ENCODE assay signal across 8 cellular contexts in the genomic region with DNA sequence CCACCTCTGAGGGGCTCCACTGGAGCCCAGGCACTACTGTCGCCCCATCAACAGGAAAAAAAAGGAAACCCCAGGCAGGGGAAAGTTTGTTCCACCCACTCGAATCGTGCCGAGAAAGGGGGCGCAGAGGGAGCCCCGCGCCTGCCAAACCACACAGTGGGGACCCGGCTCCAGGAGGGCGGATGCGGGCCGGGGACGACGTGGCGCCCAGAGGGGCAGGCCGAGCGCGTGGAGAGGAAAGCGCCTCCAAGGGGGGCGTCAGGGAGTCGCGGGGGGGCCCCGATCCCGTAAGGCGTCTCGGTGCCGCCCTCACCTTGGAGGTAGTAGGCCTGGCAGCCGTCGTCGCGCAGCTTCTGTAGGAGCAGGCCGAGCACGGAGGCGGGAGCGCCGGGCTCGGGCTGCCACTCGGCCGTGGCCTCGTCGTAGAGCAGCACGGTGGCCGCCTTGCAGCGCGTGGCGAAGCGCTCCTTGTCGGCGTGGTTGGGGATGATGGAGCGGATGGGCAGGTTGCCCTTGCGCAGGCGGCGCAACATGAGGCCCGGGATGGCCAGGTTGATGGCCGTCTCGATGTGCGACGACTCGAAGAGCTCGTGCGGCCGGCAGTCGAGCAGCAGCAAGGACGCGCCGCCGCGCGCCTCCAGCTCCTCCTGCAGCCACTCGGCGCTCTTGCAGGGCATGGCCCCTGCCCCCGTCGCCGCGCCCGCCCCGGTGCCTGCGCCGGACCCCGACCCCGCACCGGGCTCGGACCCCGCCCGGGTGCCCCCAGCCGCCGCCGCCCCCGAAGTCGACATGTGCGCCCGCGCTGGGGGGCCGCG. TPM values are rescaled to one million over a fixed set of nuclear protein-coding genes. Genes with fewer than 3 reads are reported as not detected.
DNase-seq lines count a peak whose midpoint lies in the region; ATAC-seq and TF ChIP-seq lines count a peak whose summit lies in the region.

No MANE protein-coding gene starts in this region.

- H3K4me3 Mint-ChIP-seq in Calu3 (ENCODE audit: low read depth, unreplicated experiment) = peak overlapping the region; percentile 88
- peak overlapping the region; percentile 87 for H3K4me3 Mint-ChIP-seq in activated CD4-positive, alpha-beta memory T cell treated with anti-CD3 and anti-CD28 coated beads, Interleukin-2, amount 10 ng/mL, durations not matched to agents 7 days and 5 days
- H3K4me3 Mint-ChIP-seq in endodermal cell = peak overlapping the region; percentile 73

- H3K36me3 ChIP-seq in endodermal cell (ENCODE audit: control insufficient read depth, insufficient read depth, low read length) (peaks cover 25% of the 10 kb centered on the region), mucosa of stomach (ENCODE audit: control insufficient read depth, insufficient read depth, low read length) (peaks cover 2% of the 10 kb centered on the region)

- H3K36me3 Mint-ChIP-seq in Calu3 (ENCODE audit: insufficient read depth, unreplicated experiment) (peaks cover 37% of the 10 kb centered on the region), endodermal cell (ENCODE audit: low read depth) (peaks cover 12% of the 10 kb centered on the region)
- peaks cover 37% of the 10 kb centered on the region for H3K36me3 Mint-ChIP-seq in activated CD4-positive, alpha-beta memory T cell treated with anti-CD3 and anti-CD28 coated beads, Interleukin-2, amount 10 ng/mL, durations not matched to agents 7 days and 5 days (ENCODE audit: low read depth)

- H3K9me3 Mint-ChIP-seq in Calu3 (ENCODE audit: low read depth, unreplicated experiment) (no peaks in the 10 kb centered on the region), endodermal cell (no peaks in the 10 kb centered on the region)
- no peaks in the 10 kb centered on the region for H3K9me3 Mint-ChIP-seq in activated CD4-positive, alpha-beta memory T cell treated with anti-CD3 and anti-CD28 coated beads, Interleukin-2, amount 10 ng/mL, durations not matched to agents 7 days and 5 days

- peaks cover 6% of the 10 kb centered on the region for H3K27me3 ChIP-seq in endodermal cell (ENCODE audit: control insufficient read depth, insufficient read depth, low read length, poor library complexity, severe bottlenecking)
- H3K27me3 ChIP-seq in mucosa of stomach (ENCODE audit: control insufficient read depth, insufficient read depth, low read length) = no peaks in the 10 kb centered on the region

- H3K4me3 ChIP-seq in LNCaP clone FGC (ENCODE audit: low read depth, low read length) (peak overlapping the region; percentile 95), endodermal cell (ENCODE audit: low read length) (peak overlapping the region; percentile 86), mucosa of stomach (ENCODE audit: low read length) (peak overlapping the region; percentile 62)

- H3K4me1 ChIP-seq in endodermal cell (ENCODE audit: control insufficient read depth, insufficient read depth, low read length) = peaks cover 3% of the 10 kb centered on the region
- peaks cover 58% of the 10 kb centered on the region for H3K4me1 ChIP-seq in mucosa of stomach (ENCODE audit: control insufficient read depth, insufficient read depth, low read length)

- H3K27ac Mint-ChIP-seq in Calu3 (ENCODE audit: unreplicated experiment) = no peak overlapping the region
- H3K27ac Mint-ChIP-seq in activated CD4-positive, alpha-beta memory T cell treated with anti-CD3 and anti-CD28 coated beads, Interleukin-2, amount 10 ng/mL, durations not matched to agents 7 days and 5 days = peak overlapping the region; percentile 87
- peak overlapping the region; percentile 64 for H3K27ac Mint-ChIP-seq in endodermal cell

- peak; percentile 55 for DNase-seq in Calu3
- peak; percentile 27 for DNase-seq in LNCaP clone FGC (ENCODE audit: low read depth)
- DNase-seq in activated CD4-positive, alpha-beta memory T cell treated with anti-CD3 and anti-CD28 coated beads, Interleukin-2, amount 10 ng/mL, durations not matched to agents 7 days and 5 days = peak; percentile 57
- DNase-seq in endodermal cell = peak; percentile 85
- no peak for DNase-seq in NCI-H2029 treated with DMSO at 0.1 percent for 48 hours (lab: John Stamatoyannopoulos, UW)

- CTCF ChIA-PET in Calu3 (lab: Charles Lee) = interaction anchor here (0.6 to 2.0 kb wide), 8 partner anchors 9 to 556 kb away, joined by 3 to 8 read pairs (median 4); no protein-coding TSS in a partner anchor
- CTCF ChIA-PET in activated CD4-positive, alpha-beta memory T cell treated with anti-CD3 and anti-CD28 coated beads, Interleukin-2, amount 10 ng/mL, durations not matched to agents 7 days and 5 days (lab: Charles Lee) = interaction anchor here (0.6 to 7.5 kb wide), 11 partner anchors 14 to 114 kb away, joined by 3 to 50 read pairs (median 5); partner anchors contain the start of genes ABHD14B, PARP3, POC1A and RPL29

- intact Hi-C loops in Calu3 (cut with micrococcal nuclease; ENCODE audit: unreplicated experiment) = loop anchor here (5.0 kb wide), 3 partner anchors 53 to 113 kb away; partner anchors contain the start of genes PARP3 and RRP9

- no peaks in the 10 kb centered on the region for H3K9me3 ChIP-seq in endodermal cell (ENCODE audit: control insufficient read depth, low read length)
- H3K9me3 ChIP-seq in mucosa of stomach (ENCODE audit: control insufficient read depth, low read length) = no peaks in the 10 kb centered on the region

- 1 to 2% methylated on average over 28 to 94 of the region's 94 CpGs for WGBS in endodermal cell (ENCODE audit: insufficient coverage in 1 of 2, insufficient read length in 1 of 2), 2 experiments

- H3K27ac ChIP-seq in endodermal cell (ENCODE audit: low read depth, low read length) (no peak overlapping the region), temporal lobe (ENCODE audit: low read depth, low read length) (peak overlapping the region; percentile 97)

- ATAC-seq in GM21515 (IDR thresholded peaks at IDR 0.05; ENCODE audit: unreplicated experiment) = peak; percentile 7

- H3K4me1 Mint-ChIP-seq in Calu3 (ENCODE audit: low read depth, unreplicated experiment) (peaks cover 20% of the 10 kb centered on the region), endodermal cell (peaks cover 19% of the 10 kb centered on the region)
- H3K4me1 Mint-ChIP-seq in activated CD4-positive, alpha-beta memory T cell treated with anti-CD3 and anti-CD28 coated beads, Interleukin-2, amount 10 ng/mL, durations not matched to agents 7 days and 5 days = peaks cover 41% of the 10 kb centered on the region

- POLR2A ChIA-PET in activated CD4-positive, alpha-beta memory T cell treated with anti-CD3 and anti-CD28 coated beads, Interleukin-2, amount 10 ng/mL, durations not matched to agents 7 days and 5 days (lab: Charles Lee) = interaction anchor here (0.7 to 6.6 kb wide), 19 partner anchors 8 to 357 kb away, joined by 3 to 46 read pairs (median 4); partner anchors contain the start of genes ABHD14A, ACY1, POC1A and RPL29

- no TSS peak for BruUV-seq in Calu3 (replicated peaks; lab: Mats Ljungman, UMichigan)

- TF ChIP-seq CTCF in Calu3 (IDR thresholded peaks at IDR 0.05; ENCODE audit: unreplicated experiment) = no peak
- peak; percentile 35 for TF ChIP-seq CTCF in LNCaP clone FGC (IDR thresholded peaks at IDR 0.05; ENCODE audit: control insufficient read depth, extremely low read depth, insufficient read depth)
- peak; percentile 47 for TF ChIP-seq CTCF in endodermal cell (conservative IDR thresholded peaks at IDR 0.05)

- peak overlapping the region; percentile 41 for H3K9ac ChIP-seq in endodermal cell (ENCODE audit: extremely low read depth, low read length, poor library complexity, severe bottlenecking)
- H3K9ac ChIP-seq in mucosa of stomach (ENCODE audit: low read length) = peak overlapping the region; percentile 84

- H3K27me3 Mint-ChIP-seq in Calu3 (ENCODE audit: unreplicated experiment) (no peaks in the 10 kb centered on the region), endodermal cell (ENCODE audit: insufficient read depth) (peaks cover 13% of the 10 kb centered on the region)
- no peaks in the 10 kb centered on the region for H3K27me3 Mint-ChIP-seq in activated CD4-positive, alpha-beta memory T cell treated with anti-CD3 and anti-CD28 coated beads, Interleukin-2, amount 10 ng/mL, durations not matched to agents 7 days and 5 days

RNA-seq across cellular contexts. Expression of gene DUSP7, which starts 0.6 kb away (rescaled TPM):
- total RNA-seq in Calu3 (2022) (7.7 and 7.9 TPM in 2 replicates), endodermal cell (10 to 100 TPM; 14.2 to 16.7 TPM), temporal lobe (7.9 TPM)
- total RNA-seq in activated CD4-positive, alpha-beta memory T cell treated with anti-CD3 and anti-CD28 coated beads, Interleukin-2, amount 10 ng/mL, durations not matched to agents 7 days and 5 days = 10 to 100 TPM; 40.1 to 40.9 TPM
- 11.4 TPM for polyA plus RNA-seq in endodermal cell (2013, experiment 1 of 2)
- 9.9 TPM for polyA plus RNA-seq in endodermal cell (2013, experiment 2 of 2)
